1 cellular context compared by ENCODE assay signal in genomic region chr19:11111117-11111770, GRCh38.
TF ChIP-seq lines count a peak whose summit lies in the region.

No MANE protein-coding gene starts in this region.

TF ChIP-seq in HepG2, 621 proteins besides CTCF, POLR2A, EP300 and RAD21:
- TF ChIP-seq ZNF607 (CRISPR knock-in tag; IDR thresholded peaks at IDR 0.05; ENCODE audit: borderline replicate concordance), result no peak
- peak; percentile 15; the same call in 1 of the 2 replicates for TF ChIP-seq ZNF687 (CRISPR knock-in tag; IDR thresholded peaks at IDR 0.05)
- peak; percentile 95 for TF ChIP-seq RBM22 (optimal IDR thresholded peaks at IDR 0.05; ENCODE audit: low read length)
- TF ChIP-seq AGO2 (optimal IDR thresholded peaks at IDR 0.05; ENCODE audit: low read depth, low read length), result peak; percentile 62
- TF ChIP-seq ZNF678 (CRISPR knock-in tag; IDR thresholded peaks at IDR 0.05), result no peak
- no peak for TF ChIP-seq MLXIP (CRISPR knock-in tag; IDR thresholded peaks at IDR 0.05; ENCODE audit: borderline replicate concordance)
- no peak for TF ChIP-seq CC2D1A (CRISPR knock-in tag; IDR thresholded peaks at IDR 0.05)
- TF ChIP-seq ZNF574 (CRISPR knock-in tag; IDR thresholded peaks at IDR 0.05), result no peak
- no peak for TF ChIP-seq KDM4B (CRISPR knock-in tag; IDR thresholded peaks at IDR 0.05)
- TF ChIP-seq MXD4 (CRISPR knock-in tag; IDR thresholded peaks at IDR 0.05), result no peak
- peak; percentile 39; the same call in 1 of the 2 replicates for TF ChIP-seq RBFOX2 (IDR thresholded peaks at IDR 0.05; ENCODE audit: low read depth, low read length)
- 0 out of 2 replicates have a peak, but pooled peaks have one; percentile 22 for TF ChIP-seq PATZ1 (CRISPR knock-in tag; IDR thresholded peaks at IDR 0.05)
- no peak for TF ChIP-seq ZNF124 (CRISPR knock-in tag; IDR thresholded peaks at IDR 0.05)
- no peak for TF ChIP-seq NR2C2 (CRISPR knock-in tag; IDR thresholded peaks at IDR 0.05; ENCODE audit: borderline replicate concordance)
